In genomic region chr2:88627055-88627855, GRCh38 we compare ENCODE assay signal across 1 cellular context.
TF ChIP-seq lines count a peak whose summit lies in the region.

Gene EIF2AK3, minus strand, starts transcription at chr2:88627464. Its CDS starts 190 bp downstream, at chr2:88627274.

TF ChIP-seq in HepG2, 621 proteins besides CTCF, POLR2A, EP300 and RAD21 (continued from another document and continues in another):
- TF ChIP-seq HNF1A (IDR thresholded peaks at IDR 0.05; ENCODE audit: low read depth), result peak; percentile 24; the same call in 1 of the 2 replicates
- TF ChIP-seq HNF1A (CRISPR knock-in tag; IDR thresholded peaks at IDR 0.05; ENCODE audit: borderline replicate concordance), result no peak
- TF ChIP-seq CEBPB (IDR thresholded peaks at IDR 0.05; ENCODE audit: borderline replicate concordance, low read depth, low read length), result peak; percentile 85; the same call in 1 of the 2 replicates
- peak; percentile 86 for TF ChIP-seq THAP11 (CRISPR knock-in tag; IDR thresholded peaks at IDR 0.05)
- TF ChIP-seq NR3C1 (CRISPR knock-in tag; IDR thresholded peaks at IDR 0.05), result no peak
- no peak for TF ChIP-seq ZNF30 (CRISPR knock-in tag; IDR thresholded peaks at IDR 0.05)
- TF ChIP-seq GRHL1 (CRISPR knock-in tag; conservative IDR thresholded peaks at IDR 0.05), result no peak
- peak; percentile 99 for TF ChIP-seq SP2 (CRISPR knock-in tag; IDR thresholded peaks at IDR 0.05)
- no peak for TF ChIP-seq NFE2 (CRISPR knock-in tag; IDR thresholded peaks at IDR 0.05)
- peak; percentile 90; the same call in 1 of the 2 replicates for TF ChIP-seq ZNF749 (CRISPR knock-in tag; IDR thresholded peaks at IDR 0.05; ENCODE audit: borderline replicate concordance)
- TF ChIP-seq GABPB1 (CRISPR knock-in tag; IDR thresholded peaks at IDR 0.05), result peak; percentile 93
- TF ChIP-seq ISL2 (CRISPR knock-in tag; IDR thresholded peaks at IDR 0.05), result no peak; the same call in none of the 2 replicates
- TF ChIP-seq ESRRA (CRISPR knock-in tag; IDR thresholded peaks at IDR 0.05; ENCODE audit: low read depth), result no peak
- no peak for TF ChIP-seq PATZ1 (CRISPR knock-in tag; IDR thresholded peaks at IDR 0.05)
- peak; percentile 91 for TF ChIP-seq RBFOX2 (IDR thresholded peaks at IDR 0.05; ENCODE audit: low read depth, low read length)
- TF ChIP-seq ZNF598 (CRISPR knock-in tag; IDR thresholded peaks at IDR 0.05; ENCODE audit: borderline replicate concordance), result 0 out of 2 replicates have a peak, but pooled peaks have one; percentile 28
- peak; percentile 42; the same call in 1 of the 2 replicates for TF ChIP-seq JUND (CRISPR knock-in tag; IDR thresholded peaks at IDR 0.05)
- 0 out of 2 replicates have a peak, but pooled peaks have one; percentile 20 for TF ChIP-seq KLF12 (CRISPR knock-in tag; IDR thresholded peaks at IDR 0.05; ENCODE audit: borderline replicate concordance)
- no peak for TF ChIP-seq ZNF605 (CRISPR knock-in tag; IDR thresholded peaks at IDR 0.05)
- no peak for TF ChIP-seq ZBTB1 (CRISPR knock-in tag; IDR thresholded peaks at IDR 0.05; ENCODE audit: borderline replicate concordance)
- TF ChIP-seq CHCHD3 (CRISPR knock-in tag; IDR thresholded peaks at IDR 0.05), result no peak
- peak; percentile 66 for TF ChIP-seq CREBL2 (CRISPR knock-in tag; IDR thresholded peaks at IDR 0.05; ENCODE audit: borderline replicate concordance)
- TF ChIP-seq ZMYM4 (CRISPR knock-in tag; IDR thresholded peaks at IDR 0.05), result peak; percentile 95
- TF ChIP-seq ZNF354B (CRISPR knock-in tag; IDR thresholded peaks at IDR 0.05), result no peak
- TF ChIP-seq DNMT3B (CRISPR knock-in tag; conservative IDR thresholded peaks at IDR 0.05), result peak; percentile 41
- TF ChIP-seq PBX3 (CRISPR knock-in tag; IDR thresholded peaks at IDR 0.05; ENCODE audit: borderline replicate concordance), result peak; percentile 90; the same call in 1 of the 2 replicates
- TF ChIP-seq MAX (IDR thresholded peaks at IDR 0.05), result peak; percentile 60
- TF ChIP-seq ZSCAN5A (CRISPR knock-in tag; IDR thresholded peaks at IDR 0.05; ENCODE audit: borderline replicate concordance), result peak; percentile 59; the same call in 1 of the 2 replicates
- 0 out of 4 replicates have a peak, but pooled peaks of 1 of the 2 experiments have one; percentile 16 for TF ChIP-seq KLF16 (CRISPR knock-in tag; IDR thresholded peaks at IDR 0.05)
- TF ChIP-seq ZBTB2 (CRISPR knock-in tag; IDR thresholded peaks at IDR 0.05; ENCODE audit: low read depth), result no peak; the same call in 1 of the 2 replicates
- 0 out of 2 replicates have a peak, but pooled peaks have one; percentile 74 for TF ChIP-seq SNAPC5 (CRISPR knock-in tag; IDR thresholded peaks at IDR 0.05; ENCODE audit: borderline replicate concordance)
- TF ChIP-seq ATRX (CRISPR knock-in tag; IDR thresholded peaks at IDR 0.05; ENCODE audit: borderline replicate concordance), result no peak
- peak; percentile 21 for TF ChIP-seq ZNF407 (CRISPR knock-in tag; IDR thresholded peaks at IDR 0.05; ENCODE audit: not compliant biosample characterization)
